In genomic region chr17:15091825-15092224, GRCh38 we compare ENCODE assay signal across 11 cellular contexts.
DNase-seq lines count a peak whose midpoint lies in the region; ATAC-seq and TF ChIP-seq lines count a peak whose summit lies in the region.
"Had no signal": no experiment of that assay in that cellular context is flagged by ENCODE, and none has a peak within 500 bp of the region (broad histone marks: within the 10 kb centered on the region; RNA-seq: fewer than 3 reads in every experiment).

No MANE protein-coding gene starts in this region.

- no peak for ATAC-seq in GM21367 (IDR thresholded peaks at IDR 0.05; ENCODE audit: unreplicated experiment)
- ATAC-seq in HG03439 (IDR thresholded peaks at IDR 0.05; ENCODE audit: unreplicated experiment), result no peak

- H3K27me3 ChIP-seq in kidney epithelial cell (ENCODE audit: control insufficient read depth, insufficient read depth, low read length), result no peaks in the 10 kb centered on the region

- H3K4me3 ChIP-seq in kidney epithelial cell (ENCODE audit: low read depth, low read length), result no peak overlapping the region
- H3K4me3 ChIP-seq: sigmoid colon had no signal

- no peaks in the 10 kb centered on the region for H3K36me3 ChIP-seq in kidney epithelial cell (ENCODE audit: control insufficient read depth, insufficient read depth, low read length)
- H3K36me3 ChIP-seq: sigmoid colon had no signal

- DNase-seq in COLO829 (ENCODE audit: low spot score) (peak; percentile 16), HT-29 (ENCODE audit: low spot score) (peak; percentile 1), SW480 (ENCODE audit: low spot score) (peak; percentile 29), kidney epithelial cell (ENCODE audit: low read depth) (no peak), retina (no peak), 8988T (no peak)
- DNase-seq: effector CD8-positive, alpha-beta T cell; NCI-H510A treated with DMSO at 0.1 percent for 48 hours; sigmoid colon had no signal

- TF ChIP-seq CTCF in kidney epithelial cell (IDR thresholded peaks at IDR 0.05; ENCODE audit: insufficient read depth, low read length, poor library complexity, severe bottlenecking), result peak; percentile 33

Comparison
In these comparisons a context has a peak if more than half of its experiments do, and no peak if none do; other contexts are left out.
1. DNase-seq: peak in COLO829 (single experiment), HT-29 (single experiment) and SW480 (single experiment); none in kidney epithelial cell (single experiment), retina (single experiment) and 8988T (single experiment).